8 cellular contexts compared by ENCODE assay signal in the genomic region with DNA sequence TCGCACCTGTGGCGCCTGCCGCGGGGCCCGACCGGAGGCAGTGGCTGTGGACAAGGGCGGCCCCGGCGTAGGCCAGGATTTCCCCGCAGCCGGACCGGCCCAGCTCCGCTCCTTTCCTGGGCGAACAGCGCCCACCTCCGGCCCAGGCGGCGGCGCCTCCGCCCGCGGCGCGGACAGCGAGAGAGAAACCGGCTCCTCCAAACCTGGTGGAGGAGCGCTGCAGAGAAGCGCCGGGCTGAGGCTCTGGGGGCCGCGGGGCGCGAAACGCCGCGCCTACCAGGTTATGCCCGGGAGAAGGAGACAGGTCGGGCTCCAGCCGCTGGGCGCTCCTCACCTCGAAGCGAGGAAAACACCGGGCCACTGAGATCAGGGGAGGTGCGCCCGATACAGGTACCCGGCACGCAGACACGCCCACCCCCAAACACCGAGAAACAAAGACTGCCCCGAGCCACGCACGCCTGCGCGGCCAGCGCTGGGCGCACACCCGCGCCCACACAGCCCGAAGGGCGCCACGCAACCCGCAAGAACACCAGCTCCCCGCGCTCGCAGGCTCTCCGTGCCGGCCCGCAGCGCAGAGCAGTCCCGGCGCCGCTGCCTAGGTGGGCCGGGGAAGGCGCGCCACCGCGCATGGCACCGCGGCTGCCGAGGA. TPM values are rescaled to one million over a fixed set of nuclear protein-coding genes. Genes with fewer than 3 reads are reported as not detected.
DNase-seq lines count a peak whose midpoint lies in the region; ATAC-seq and TF ChIP-seq lines count a peak whose summit lies in the region.

No MANE protein-coding gene starts in this region.

- no peak for DNase-seq in LNCaP clone FGC (ENCODE audit: low read depth)
- no peak for DNase-seq in NCI-H446 (lab: John Stamatoyannopoulos, UW)
- no peak for DNase-seq in G401 (ENCODE audit: low spot score)
- DNase-seq in activated gamma-delta T cell treated with Interleukin-2 at 50 U/mL for 16 hours, result no peak

- H3K27me3 ChIP-seq in esophagus (ENCODE audit: control insufficient read depth in 1 of 2, insufficient read depth in 2 of 2, low read length in 2 of 2) (peaks cover 11 to 18% of the 10 kb centered on the region in 2 donors), neuron (ENCODE audit: insufficient read depth, low read length) (peaks cover 74% of the 10 kb centered on the region)

- H2AFZ ChIP-seq in neuron (ENCODE audit: low read depth, low read length), result peak overlapping the region; percentile 18

- in situ Hi-C loops in G401 (cut with HindIII; ENCODE audit: low sequenced_read_pairs), result no loop called here

- H3K9me3 ChIP-seq in esophagus (ENCODE audit: control insufficient read depth in 2 of 2, insufficient read depth in 1 of 2, low read depth in 1 of 2, low read length in 1 of 2) (no peaks in the 10 kb centered on the region), neuron (ENCODE audit: low read length) (no peaks in the 10 kb centered on the region)

- no peak for ATAC-seq in GM21529 (IDR thresholded peaks at IDR 0.05; ENCODE audit: unreplicated experiment)

- H3K36me3 ChIP-seq in esophagus (ENCODE audit: control insufficient read depth in 2 of 2, insufficient read depth in 2 of 2, low read length in 1 of 2) (no peaks in the 10 kb centered on the region), neuron (ENCODE audit: insufficient read depth, low read length) (no peaks in the 10 kb centered on the region)

- peak; percentile 43 for TF ChIP-seq CTCF in GM12873 (IDR thresholded peaks at IDR 0.05; ENCODE audit: insufficient read depth, low read depth, low read length, missing control alignments)
- peak; percentile 50 for TF ChIP-seq CTCF in LNCaP clone FGC (IDR thresholded peaks at IDR 0.05; ENCODE audit: control insufficient read depth, extremely low read depth, insufficient read depth)

- 10 to 15% methylated on average over 68 to 80 of the region's 80 CpGs for WGBS in esophagus, 2 donors

- H3K27ac ChIP-seq in esophagus (ENCODE audit: low read depth in 2 of 2, low read length in 1 of 2), result no peak overlapping the region

- H3K4me1 ChIP-seq in esophagus (ENCODE audit: control insufficient read depth in 2 of 2, insufficient read depth in 2 of 2, low read length in 1 of 2) (peaks cover 9 to 12% of the 10 kb centered on the region in 2 donors), neuron (ENCODE audit: insufficient read depth, low read length) (no peaks in the 10 kb centered on the region)

- H3K4me3 ChIP-seq in LNCaP clone FGC (ENCODE audit: low read depth, low read length) (no peak overlapping the region), esophagus (ENCODE audit: low read depth in 1 of 2, low read length in 2 of 2) (peak overlapping the region; percentile 9 to 10), neuron (ENCODE audit: low read length) (no peak overlapping the region)

RNA-seq across cellular contexts. Expression of gene GRID1, which starts 3.3 kb away (rescaled TPM):
- under 1 TPM; 0.04 to 0.32 TPM for polyA plus RNA-seq in esophagus
- total RNA-seq in G401 (2014; rRNA removed; shearing (Covaris generic)), result 0.17 TPM in 1 of 2 replicates, not detected in the other

Comparison
In these comparisons a context has a peak if more than half of its experiments do, and no peak if none do; other contexts are left out.
1. H3K4me3 ChIP-seq: peak in esophagus (2 of 2); none in LNCaP clone FGC (single experiment) and neuron (single experiment).